ENCODE assay signal across 31 cellular contexts in the genomic region with DNA sequence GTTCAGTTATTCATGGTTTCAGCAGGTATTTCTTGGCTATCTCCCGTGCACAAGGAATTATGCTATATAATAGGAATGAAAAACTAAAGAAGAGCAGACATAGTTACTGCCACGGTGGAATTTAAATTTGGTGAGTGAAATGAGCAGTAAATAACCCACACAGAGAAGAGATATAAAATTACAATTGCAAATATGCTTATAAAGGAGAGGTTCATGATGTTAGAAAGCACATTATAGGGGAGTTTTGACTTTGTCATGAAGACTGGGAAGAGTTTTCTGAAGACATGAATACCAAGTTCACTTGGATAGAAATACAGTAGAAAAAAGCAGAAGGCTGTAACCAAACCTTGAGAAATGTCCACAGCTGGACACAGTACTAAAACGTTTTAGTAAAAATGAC.
"Had no signal": no experiment of that assay in that cellular context is flagged by ENCODE, and none has a peak within 500 bp of the region (broad histone marks: within the 10 kb centered on the region; RNA-seq: fewer than 3 reads in every experiment).

No MANE protein-coding gene starts in this region.

- DNase-seq: activated effector memory CD4-positive, alpha-beta T cell treated with anti-CD3 and anti-CD28 coated beads, Interleukin-2, amount 50 U/mL, for 16 hours; activated effector memory CD4-positive, alpha-beta T cell treated with Interleukin-2 at 50 U/mL for 16 hours; activated gamma-delta T cell; activated gamma-delta T cell treated with Interleukin-2 at 50 U/mL for 16 hours; activated naive CD4-positive, alpha-beta T cell; activated naive CD4-positive, alpha-beta T cell treated with anti-CD3 and anti-CD28 coated beads for 36 hours; activated naive CD4-positive, alpha-beta T cell treated with anti-CD3 and anti-CD28 coated beads, Interleukin-2, amount 10 ng/mL, durations not matched to agents 7 days and 5 days; activated naive CD4-positive, alpha-beta T cell treated with anti-CD3 and anti-CD28 coated beads, Interleukin-2, amount 50 U/mL, for 16 hours; activated naive CD4-positive, alpha-beta T cell treated with Interleukin-2 at 50 U/mL for 16 hours; activated naive CD8-positive, alpha-beta T cell treated with anti-CD3 and anti-CD28 coated beads for 36 hours; activated naive CD8-positive, alpha-beta T cell treated with anti-CD3 and anti-CD28 coated beads, Interleukin-2, amount 10 ng/mL, durations not matched to agents 7 days and 5 days; activated naive CD8-positive, alpha-beta T cell treated with anti-CD3 and anti-CD28 coated beads, Interleukin-2, amount 50 U/mL, for 24 hours; activated T-cell treated with anti-CD3 and anti-CD28 coated beads, Interleukin-2, amount 50 U/mL, for 1 hour; activated T-cell treated with anti-CD3 and anti-CD28 coated beads, Interleukin-2, amount 50 U/mL, for 24 hours; activated T-cell treated with anti-CD3 and anti-CD28 coated beads, Interleukin-2, amount 50 U/mL, for 4 hours; activated T-cell treated with anti-CD3 and anti-CD28 coated beads, Interleukin-2, amount 50 U/mL, for 48 hours; activated T-cell treated with anti-CD3 and anti-CD28 coated beads, Interleukin-2, amount 50 U/mL, for 72 hours; adrenal gland; amniotic stem cell; amygdala; anterior cingulate cortex; aorta; body of pancreas; brain microvascular endothelial cell; caudate nucleus; central memory CD4-positive, alpha-beta T cell; cerebellar nuclear complex had no signal

- H3K27me3 ChIP-seq: adrenal gland, ascending aorta, body of pancreas, brain microvascular endothelial cell, cardiac muscle cell had no signal

- H3K27ac ChIP-seq: adrenal gland, ascending aorta, body of pancreas, brain microvascular endothelial cell, cardiac muscle cell had no signal

- H3K4me1 ChIP-seq: adrenal gland, ascending aorta, body of pancreas had no signal

- H3K9me3 ChIP-seq: adrenal gland, ascending aorta, body of pancreas had no signal

- ATAC-seq: activated naive CD4-positive, alpha-beta T cell treated with anti-CD3 and anti-CD28 coated beads, Interleukin-2, amount 50 U/mL, for 72 hours; activated naive CD8-positive, alpha-beta T cell treated with anti-CD3 and anti-CD28 coated beads, Interleukin-2, amount 50 U/mL, for 24 hours; activated T-cell treated with anti-CD3 and anti-CD28 coated beads, Interleukin-2, amount 50 U/mL, for 4 hours; activated T-cell treated with anti-CD3 and anti-CD28 coated beads, Interleukin-2, amount 50 U/mL, for 72 hours; activated T-helper 17 cell treated with anti-CD3 and anti-CD28 coated beads, Interleukin-2, amount 50 U/mL, for 72 hours; body of pancreas had no signal

- H3K36me3 ChIP-seq: adrenal gland, ascending aorta, brain microvascular endothelial cell, cardiac muscle cell had no signal

- H3K4me3 ChIP-seq: adrenal gland, ascending aorta, body of pancreas, cardiac muscle cell had no signal
